Comparison of ENCODE assay signal across 1 cellular context in the genomic region with DNA sequence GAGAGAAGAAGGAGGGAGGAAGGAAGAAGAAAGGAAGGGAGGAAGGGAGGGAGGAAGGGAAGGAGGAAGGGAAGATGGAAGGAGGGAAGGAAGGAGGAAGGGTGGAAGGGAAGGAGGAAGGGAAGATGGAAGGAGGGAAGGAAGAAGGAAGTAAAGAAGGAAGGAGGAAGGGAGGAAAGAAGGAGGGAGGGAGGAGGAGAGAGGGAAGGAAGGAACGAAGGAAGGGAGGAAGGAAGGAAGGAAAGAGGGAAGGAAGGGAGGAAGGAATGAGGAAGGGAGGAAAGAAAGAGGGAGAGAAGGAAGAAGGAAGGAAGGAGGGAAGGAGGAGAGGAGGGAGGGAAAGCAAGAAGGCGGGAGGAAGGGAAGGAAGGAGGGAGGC.
TF ChIP-seq lines count a peak whose summit lies in the region.

No MANE protein-coding gene starts in this region.

TF ChIP-seq in HEK293, 187 proteins besides CTCF, POLR2A, EP300 and RAD21 (continued from another document):
- TF ChIP-seq ZNF473 (tag by site-specific recombination; IDR thresholded peaks at IDR 0.05) = no peak
- TF ChIP-seq MYNN (tag by site-specific recombination; IDR thresholded peaks at IDR 0.05; ENCODE audit: borderline replicate concordance) = no peak
- TF ChIP-seq ZNF24 (tag by site-specific recombination; IDR thresholded peaks at IDR 0.05) = no peak
- TF ChIP-seq ZNF776 (tag by site-specific recombination; IDR thresholded peaks at IDR 0.05; ENCODE audit: borderline replicate concordance) = peak; percentile 46; the same call in 1 of the 2 replicates
- 0 out of 2 replicates have a peak, but pooled peaks have one; percentile 42 for TF ChIP-seq ZNF248 (tag by site-specific recombination; IDR thresholded peaks at IDR 0.05)
- TF ChIP-seq ZNF138 (tag by site-specific recombination; IDR thresholded peaks at IDR 0.05; ENCODE audit: borderline replicate concordance) = no peak
- no peak for TF ChIP-seq ZNF521 (tag by site-specific recombination; IDR thresholded peaks at IDR 0.05)
- TF ChIP-seq ZNF16 (tag by site-specific recombination; IDR thresholded peaks at IDR 0.05; ENCODE audit: low read depth) = no peak
